Comparison of ENCODE assay signal across 8 cellular contexts in genomic region chr2:55232084-55232862, GRCh38. TPM values are rescaled to one million over a fixed set of nuclear protein-coding genes. Genes with fewer than 3 reads are reported as not detected.
DNase-seq lines count a peak whose midpoint lies in the region; ATAC-seq and TF ChIP-seq lines count a peak whose summit lies in the region.

TSS of gene CLHC1 (minus strand) at chr2:55232293. CDS start at chr2:55222411, 9,882 bp downstream.
TSS of gene RPS27A (plus strand) at chr2:55232688. CDS start at chr2:55232825, 137 bp downstream.

- H3K4me3 ChIP-seq in GM12865 (ENCODE audit: low read depth, low read length), result peak within 1 kb of the TSS; percentile 86
- peak within 1 kb of the TSS; percentile 100 for H3K4me3 ChIP-seq in adipocyte (ENCODE audit: low read length)
- H3K4me3 ChIP-seq in heart right ventricle, result peak within 1 kb of the TSS; percentile 62 to 98 (median 88)
- peak within 1 kb of the TSS; percentile 55 to 94 (median 79) for H3K4me3 ChIP-seq in upper lobe of left lung

- intact Hi-C loops in heart right ventricle (cut with DNase I), result loop anchor here in 3 of 10 donors (1.0 to 10.0 kb wide), 3 partner anchors 35 to 383 kb away; partner anchors contain the start of genes MTIF2 (in 2 of the 3), PPP4R3B (in 1 of the 3) and RTN4 (in 1 of the 3)
- intact Hi-C loops in posterior cingulate gyrus (cut with DNase I), result loop anchor here (5.0 to 10.0 kb wide), 3 partner anchors 35 to 187 kb away; partner anchors contain the start of genes CCDC88A and MTIF2

- ATAC-seq in HG02763 (IDR thresholded peaks at IDR 0.05; ENCODE audit: unreplicated experiment), result peak; percentile 89
- ATAC-seq in heart right ventricle, result peak; percentile 93 to 98 (median 96)
- peak; percentile 97 for ATAC-seq in upper lobe of left lung (ENCODE audit: low FRiP score in 2 of 2)

- H3K9me3 ChIP-seq in adipocyte (ENCODE audit: control insufficient read depth, low read length), result no peaks in the 10 kb centered on the region
- H3K9me3 ChIP-seq in heart right ventricle, result no peaks in the 10 kb centered on the region
- H3K9me3 ChIP-seq in upper lobe of left lung, result no peaks in the 10 kb centered on the region

- H3K27me3 ChIP-seq in adipocyte (replicated peaks; ENCODE audit: control insufficient read depth, insufficient read depth, low read length), result no peaks in the 10 kb centered on the region
- H3K27me3 ChIP-seq in heart right ventricle, result no peaks in the 10 kb centered on the region
- no peaks in the 10 kb centered on the region for H3K27me3 ChIP-seq in upper lobe of left lung

- H3K27ac ChIP-seq in heart right ventricle (peak within 1 kb of the TSS; percentile 80 to 98 (median 94)), upper lobe of left lung (peak within 1 kb of the TSS; percentile 89 to 94 (median 92))

- TF ChIP-seq CTCF in GM12865 (IDR thresholded peaks at IDR 0.05; ENCODE audit: insufficient read depth, low read depth, low read length, missing control alignments) (no peak), heart right ventricle (IDR thresholded peaks at IDR 0.05) (peak in 1 of 9 donors; percentile 2), upper lobe of left lung (IDR thresholded peaks at IDR 0.05) (peak in 4 of 6 experiments; percentile 6 to 20 (median 15))

- peaks cover 35% of the 10 kb centered on the region for H3K36me3 ChIP-seq in adipocyte (ENCODE audit: control insufficient read depth, insufficient read depth, low read length, severe bottlenecking)
- peaks cover 0 to 40% (median 30%) of the 10 kb centered on the region in 9 donors for H3K36me3 ChIP-seq in heart right ventricle
- peaks cover 9 to 37% (median 18%) of the 10 kb centered on the region in 4 donors for H3K36me3 ChIP-seq in upper lobe of left lung

- DNase-seq in GM12865 (ENCODE audit: low read depth) (peak; percentile 94), NCI-H1417 treated with DMSO at 0.1 percent for 48 hours (lab: John Stamatoyannopoulos, UW) (peak; percentile 97), SW480 (ENCODE audit: low spot score) (peak; percentile 99), adipocyte (ENCODE audit: low read depth) (peak; percentile 97), heart right ventricle (peak; percentile 93 to 94), posterior cingulate gyrus (peak; percentile 85 to 98 (median 90)), upper lobe of left lung (peak; percentile 93)

- peak in 3 of 4 donors; percentile 86 to 87 (median 87) for TF ChIP-seq POLR2A in upper lobe of left lung (IDR thresholded peaks at IDR 0.05)

- TF ChIP-seq EP300 in upper lobe of left lung (IDR thresholded peaks at IDR 0.05), result peak in 1 of 4 donors; percentile 58

- 0% methylated on average over 37 of the region's 37 CpGs for WGBS in heart right ventricle, 2 donors
- WGBS in upper lobe of left lung, 2 donors, result 0% methylated on average over 23 to 37 of the region's 37 CpGs

- peak within 1 kb of the TSS; percentile 100 for H3K9ac ChIP-seq in adipocyte (ENCODE audit: low read length)

- H3K4me1 ChIP-seq in adipocyte (ENCODE audit: control insufficient read depth, insufficient read depth, low read length) (peaks cover 25% of the 10 kb centered on the region), heart right ventricle (peaks cover 0 to 49% (median 43%) of the 10 kb centered on the region in 9 donors), upper lobe of left lung (peaks cover 28 to 47% (median 34%) of the 10 kb centered on the region in 4 donors)

RNA-seq across cellular contexts. Expression of gene CLHC1, which starts in this region (rescaled TPM):
- total RNA-seq in heart right ventricle (1 to 10 TPM; 4.0 to 9.0 (median 6.3) TPM), upper lobe of left lung (10 to 100 TPM in 4 of 6 donors, 1 to 10 TPM in 2; 3.7 to 27.1 (median 11.9) TPM)
- 1 to 10 TPM; 1.7 to 9.7 TPM for polyA plus RNA-seq in heart right ventricle

RNA-seq across cellular contexts. Expression of gene RPS27A, which starts in this region (rescaled TPM):
- total RNA-seq in heart right ventricle (100 to 1,000 TPM; 365 to 520 (median 408) TPM), upper lobe of left lung (100 to 1,000 TPM; 191 to 894 (median 676) TPM)
- polyA plus RNA-seq in heart right ventricle, result 1,000 to 10,000 TPM in 1 of 2 donors, 100 to 1,000 TPM in 1; 679 to 1,979 TPM

Comparison
In these comparisons a context has a peak if more than half of its experiments do, and no peak if none do; other contexts are left out.
1. Peak in every context shown above with its lines: DNase-seq, ATAC-seq, H3K4me3 ChIP-seq and H3K27ac ChIP-seq.